In the genomic region with DNA sequence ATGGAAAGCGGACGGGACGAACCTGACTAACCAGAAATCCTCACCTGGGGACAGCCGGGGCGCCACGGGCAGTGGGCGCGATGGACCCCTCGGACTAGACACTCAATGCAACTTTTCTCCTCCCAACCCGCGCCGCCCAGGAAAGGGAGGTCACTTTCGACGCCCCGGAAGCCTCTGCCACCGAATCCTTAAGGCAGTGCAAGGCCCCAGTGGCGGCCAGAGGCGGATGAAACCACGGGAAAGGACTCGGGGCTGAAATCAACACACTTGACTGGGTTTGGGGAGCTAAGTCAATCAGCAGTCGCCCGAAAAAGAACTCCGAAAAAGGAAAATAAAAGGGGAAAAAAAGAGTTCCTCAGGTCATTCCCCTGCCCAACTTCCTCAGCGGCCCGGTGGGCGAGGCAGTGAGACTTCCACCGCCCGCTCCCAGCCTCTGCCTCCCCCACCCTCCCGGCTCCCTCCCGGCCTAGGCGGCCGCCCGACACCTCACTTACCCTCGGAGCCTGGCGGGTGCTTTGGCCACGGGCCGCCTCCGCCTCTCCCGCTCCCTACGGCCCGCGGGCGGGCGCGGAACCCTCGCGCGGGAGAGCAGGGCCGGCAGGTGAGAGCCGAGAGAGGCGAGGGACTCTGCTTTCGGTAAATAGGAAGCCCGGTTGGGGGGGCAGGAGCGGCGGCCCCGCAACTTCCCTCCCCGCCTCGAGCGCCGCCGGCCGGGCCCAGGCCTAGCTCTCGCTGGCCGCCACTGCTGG, we compare ENCODE assay signal across 8 cellular contexts. TPM values are rescaled to one million over a fixed set of nuclear protein-coding genes. Genes with fewer than 3 reads are reported as not detected.
A peak's percentile ranks its signal among the peaks of the same experiment; 100 is the strongest.
DNase-seq lines count a peak whose midpoint lies in the region; ATAC-seq and TF ChIP-seq lines count a peak whose summit lies in the region.

No MANE protein-coding gene starts in this region.

- peak overlapping the region; percentile 73 for H3K9ac ChIP-seq in ES-I3 (ENCODE audit: low read depth, low read length)

- H3K27me3 ChIP-seq in right lobe of liver = no peaks in the 10 kb centered on the region

- H3K36me3 Mint-ChIP-seq in dendritic cell treated with granulocyte-macrophage colony-stimulating factor and Interleukin-4, amounts not matched to agents 40 ng/mL and 50 ng/mL, for 4 days (ENCODE audit: low read depth) = peaks cover 42% of the 10 kb centered on the region

- intact Hi-C loops in dendritic cell treated with granulocyte-macrophage colony-stimulating factor and Interleukin-4, amounts not matched to agents 40 ng/mL and 50 ng/mL, for 4 days (cut with micrococcal nuclease) = loop anchor here (1.0 to 2.0 kb wide), 2 partner anchors 59 to 120 kb away; no protein-coding TSS in a partner anchor
- intact Hi-C loops in right lobe of liver (cut with DNase I) = no loop called here

- H3K27me3 Mint-ChIP-seq in dendritic cell treated with granulocyte-macrophage colony-stimulating factor and Interleukin-4, amounts not matched to agents 40 ng/mL and 50 ng/mL, for 4 days = no peaks in the 10 kb centered on the region

- peak overlapping the region; percentile 90 to 98 (median 98) for H3K4me3 ChIP-seq in right lobe of liver

- H3K4me1 Mint-ChIP-seq in dendritic cell treated with granulocyte-macrophage colony-stimulating factor and Interleukin-4, amounts not matched to agents 40 ng/mL and 50 ng/mL, for 4 days (ENCODE audit: low read depth) = peaks cover 35% of the 10 kb centered on the region

- TF ChIP-seq POLR2A in right lobe of liver (IDR thresholded peaks at IDR 0.05) = no peak

- no peaks in the 10 kb centered on the region for H3K9me3 ChIP-seq in ES-I3 (ENCODE audit: control insufficient read depth, insufficient read depth, low read length)
- H3K9me3 ChIP-seq in right lobe of liver = no peaks in the 10 kb centered on the region

- peak; percentile 32 for ATAC-seq in GM21528 (IDR thresholded peaks at IDR 0.05; ENCODE audit: low FRiP score, unreplicated experiment)
- peak; percentile 45 to 56 (median 52) for ATAC-seq in right lobe of liver

- H3K27ac Mint-ChIP-seq in dendritic cell treated with granulocyte-macrophage colony-stimulating factor and Interleukin-4, amounts not matched to agents 40 ng/mL and 50 ng/mL, for 4 days = peak overlapping the region; percentile 89

- no peak for TF ChIP-seq CTCF in right lobe of liver (IDR thresholded peaks at IDR 0.05)

- H3K4me1 ChIP-seq in ES-I3 (ENCODE audit: insufficient read depth, low read length) (peaks cover 13% of the 10 kb centered on the region; the same call in 1 of the 2 replicates), right lobe of liver (peaks cover 0 to 32% (median 8%) of the 10 kb centered on the region in 4 donors)

- peaks cover 3% of the 10 kb centered on the region; the same call in 1 of the 2 replicates for H3K36me3 ChIP-seq in ES-I3 (ENCODE audit: insufficient read depth, low read length)
- H3K36me3 ChIP-seq in right lobe of liver = peaks cover 0 to 2% (median 0%) of the 10 kb centered on the region in 4 donors

- peak overlapping the region; percentile 91 to 97 (median 94) for H3K27ac ChIP-seq in right lobe of liver

- peak overlapping the region; percentile 94 for H3K4me3 Mint-ChIP-seq in dendritic cell treated with granulocyte-macrophage colony-stimulating factor and Interleukin-4, amounts not matched to agents 40 ng/mL and 50 ng/mL, for 4 days

- DNase-seq in HuH-7 (ENCODE audit: low spot score) = peak; percentile 55
- peak; percentile 23 for DNase-seq in activated CD4-positive, CD25-positive, alpha-beta regulatory T cell treated with anti-CD3 and anti-CD28 coated beads, Interleukin-2, amount 50 U/mL, for 16 hours (ENCODE audit: low read depth, low spot score)
- peak; percentile 76 to 80 (median 78) for DNase-seq in right lobe of liver
- peak; percentile 19 to 32 for DNase-seq in stimulated activated CD8-positive, alpha-beta memory T cell treated with anti-CD3 and anti-CD28 coated beads, Interleukin-15, amount 100 ng/mL, for 48 hours (ENCODE audit: low read depth in 2 of 2)
- no peak for DNase-seq in NCI-H1092 (lab: John Stamatoyannopoulos, UW)

- H3K9me3 Mint-ChIP-seq in dendritic cell treated with granulocyte-macrophage colony-stimulating factor and Interleukin-4, amounts not matched to agents 40 ng/mL and 50 ng/mL, for 4 days = no peaks in the 10 kb centered on the region

- WGBS in right lobe of liver (ENCODE audit: insufficient coverage, low coverage, low lambda C conversion rate, missing lambda C conversion rate) = 1% methylated on average over 16 of the region's 64 CpGs

RNA-seq across cellular contexts. Expression of a gene that starts 0.5 kb away (rescaled TPM):
- 10 to 100 TPM; 13.4 to 21.3 (median 18.8) TPM for total RNA-seq in right lobe of liver
